8 cellular contexts compared by ENCODE assay signal in genomic region chr1:31181515-31182343, GRCh38. TPM values are rescaled to one million over a fixed set of nuclear protein-coding genes. Genes with fewer than 3 reads are reported as not detected.
DNase-seq lines count a peak whose midpoint lies in the region; ATAC-seq and TF ChIP-seq lines count a peak whose summit lies in the region.

No MANE protein-coding gene starts in this region.

- in situ Hi-C loops in T47D (cut with HindIII; ENCODE audit: low pct_unique_long_range_greater_than_20kb, low sequenced_read_pairs) = no loop called here

- DNase-seq in BJ (ENCODE audit: low read depth) (no peak), SKM-1 (lab: John Stamatoyannopoulos, UW; ENCODE audit: unreplicated experiment) (peak; percentile 18), T47D (ENCODE audit: low read depth in 1 of 2, low spot score in 1 of 2) (peak; percentile 21 to 50), iris pigment epithelial cell (ENCODE audit: low read depth) (peak; percentile 34), dedifferentiated amniotic fluid mesenchymal stem cell (ENCODE audit: extremely low spot score) (no peak), NCI-H2227 treated with DMSO at 0.1 percent for 48 hours (lab: John Stamatoyannopoulos, UW) (no peak)
- peak; percentile 12 to 36 for DNase-seq in stimulated activated CD4-positive, alpha-beta T cell treated with anti-CD3 and anti-CD28 coated beads, Interleukin-15, amount 100 ng/mL, for 48 hours (ENCODE audit: low read depth in 2 of 2)

- peaks cover 10% of the 10 kb centered on the region for H3K27me3 ChIP-seq in BJ (ENCODE audit: control insufficient read depth, insufficient read depth, low read length)

- CTCF ChIA-PET in BJ (lab: Yijun Ruan, JAX) = interaction anchor here (0.6 to 6.4 kb wide), 26 partner anchors 8 to 1349 kb away, joined by 3 to 73 read pairs (median 4); no protein-coding TSS in a partner anchor

- no peaks in the 10 kb centered on the region for H3K36me3 ChIP-seq in BJ (ENCODE audit: control insufficient read depth, insufficient read depth, low read length)

- H3K4me3 ChIP-seq in BJ (ENCODE audit: low read depth, low read length) = 0 out of 2 replicates have a peak overlapping the region, but pooled peaks have one; percentile 7

- POLR2A ChIA-PET in BJ (lab: Charles Lee) = no interaction called here

- peak; percentile 46 for ATAC-seq in HG03354 (IDR thresholded peaks at IDR 0.05; ENCODE audit: poor library complexity, severe bottlenecking, unreplicated experiment)

- peak; percentile 67 for TF ChIP-seq CTCF in BJ (IDR thresholded peaks at IDR 0.05; ENCODE audit: insufficient read depth, low read depth, low read length)

RNA-seq across cellular contexts. Expression of gene NKAIN1, which starts 58.0 kb away (rescaled TPM):
- 0.07 and 0.17 TPM in 2 replicates for polyA plus RNA-seq in BJ (2011; rRNA removed)
- polyA minus RNA-seq in BJ (2011; rRNA and poly(A)+ RNA removed) = not detected in 2 replicates

Comparison
In these comparisons a context has a peak if more than half of its experiments do, and no peak if none do; other contexts are left out.
1. DNase-seq: peak in SKM-1 (single experiment), T47D (2 of 2), iris pigment epithelial cell (single experiment) and stimulated activated CD4-positive, alpha-beta T cell treated with anti-CD3 and anti-CD28 coated beads, Interleukin-15, amount 100 ng/mL, for 48 hours (2 of 2); none in BJ (single experiment), dedifferentiated amniotic fluid mesenchymal stem cell (single experiment) and NCI-H2227 treated with DMSO at 0.1 percent for 48 hours (single experiment).